20 cellular contexts compared by ENCODE assay signal in the genomic region with DNA sequence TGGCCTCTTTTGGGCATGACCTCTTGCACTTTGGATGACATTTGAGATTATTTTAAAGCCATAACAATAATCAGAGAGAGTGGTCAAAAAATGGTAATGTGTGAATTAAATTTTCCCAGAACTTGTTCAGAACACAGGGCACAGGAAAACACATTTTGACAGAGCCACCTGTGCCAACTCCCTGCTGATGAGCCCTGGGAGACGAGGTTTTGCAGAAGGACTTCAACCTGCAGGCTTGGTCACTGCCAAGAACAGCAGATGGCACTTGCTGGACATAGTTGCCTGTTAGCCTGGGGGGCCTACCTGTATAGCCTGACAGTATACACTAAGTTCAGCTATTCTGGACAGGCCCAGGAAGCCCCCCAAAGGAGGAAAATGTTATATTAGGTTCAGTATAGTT.
"Had no signal": no experiment of that assay in that cellular context is flagged by ENCODE, and none has a peak within 500 bp of the region (broad histone marks: within the 10 kb centered on the region; RNA-seq: fewer than 3 reads in every experiment).

No MANE protein-coding gene starts in this region.

- ATAC-seq: foreskin keratinocyte; gastroesophageal sphincter; heart left ventricle; left colon; left ventricle myocardium superior; lower lobe of right lung; natural killer cell; psoas muscle; right cardiac atrium; stimulated activated effector memory CD8-positive, alpha-beta T cell treated with anti-CD3 and anti-CD28 coated beads, Interleukin-12 subunit alpha, Interleukin-12 subunit beta, amount 100 ng/mL, for 72 hours had no signal

- DNase-seq: effector CD4-positive, alpha-beta T cell; foreskin keratinocyte; heart left ventricle; left colon; left ventricle myocardium superior; lower lobe of right lung; natural killer cell; occipital lobe; ovary; posterior cingulate gyrus; psoas muscle; right cardiac atrium; sigmoid colon; stimulated activated CD4-positive, alpha-beta T cell treated with anti-CD3 and anti-CD28 coated beads, Interleukin-2, amount 100 ng/mL, for 24 hours; stimulated activated CD4-positive, alpha-beta T cell treated with anti-CD3 and anti-CD28 coated beads, Interleukin-4, amount 100 ng/mL, for 24 hours; stimulated activated naive CD4-positive, alpha-beta T cell treated with Interleukin-2 at 50 U/mL for 16 hours; stomach; thyroid gland had no signal
